2 cellular contexts compared by ENCODE assay signal in the genomic region with DNA sequence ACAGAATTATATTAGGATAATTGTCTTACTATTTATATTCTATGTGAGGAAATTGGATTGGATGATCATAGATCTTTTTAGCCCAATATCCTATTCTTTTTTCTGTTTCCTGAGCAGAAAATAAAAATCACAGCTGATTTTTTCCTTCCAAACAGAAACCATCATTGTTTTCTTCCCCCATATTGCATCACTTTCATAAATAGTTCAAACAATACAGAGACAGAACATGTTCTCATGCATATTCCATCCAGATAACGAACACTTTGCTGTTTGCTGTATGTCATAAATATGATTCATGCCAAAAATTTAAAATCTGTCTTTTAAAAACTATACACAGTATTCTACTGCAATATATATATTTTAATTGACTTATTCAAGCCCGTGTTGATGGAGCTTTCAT.
TF ChIP-seq lines count a peak whose summit lies in the region.

No MANE protein-coding gene starts in this region.

TF ChIP-seq in IMR-90, 13 proteins besides CTCF, POLR2A, EP300 and RAD21:
- TF ChIP-seq MAFK (IDR thresholded peaks at IDR 0.05; ENCODE audit: low read depth, low read length) (no peak), NFE2L2 (IDR thresholded peaks at IDR 0.05; ENCODE audit: low read depth, low read length) (no peak), CEBPB (IDR thresholded peaks at IDR 0.05; ENCODE audit: low read depth, low read length) (peak; percentile 45; the same call in 1 of the 2 replicates), MXI1 (IDR thresholded peaks at IDR 0.05; ENCODE audit: borderline replicate concordance, low read depth, low read length) (no peak), MAZ (IDR thresholded peaks at IDR 0.05; ENCODE audit: borderline replicate concordance, low read depth, low read length) (no peak)
- TF ChIP-seq, protein P1, sequence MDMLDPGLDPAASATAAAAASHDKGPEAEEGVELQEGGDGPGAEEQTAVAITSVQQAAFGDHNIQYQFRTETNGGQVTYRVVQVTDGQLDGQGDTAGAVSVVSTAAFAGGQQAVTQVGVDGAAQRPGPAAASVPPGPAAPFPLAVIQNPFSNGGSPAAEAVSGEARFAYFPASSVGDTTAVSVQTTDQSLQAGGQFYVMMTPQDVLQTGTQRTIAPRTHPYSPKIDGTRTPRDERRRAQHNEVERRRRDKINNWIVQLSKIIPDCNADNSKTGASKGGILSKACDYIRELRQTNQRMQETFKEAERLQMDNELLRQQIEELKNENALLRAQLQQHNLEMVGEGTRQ (IDR thresholded peaks at IDR 0.05; ENCODE audit: low read depth, low read length), result no peak

TF ChIP-seq in K562, 482 proteins besides CTCF, POLR2A, EP300 and RAD21:
- no peak for TF ChIP-seq ASH1L (IDR thresholded peaks at IDR 0.05; ENCODE audit: borderline replicate concordance, low read depth, partially characterized antibody)
- TF ChIP-seq ZNF766 (CRISPR knock-in tag; conservative IDR thresholded peaks at IDR 0.05), result no peak
- no peak for TF ChIP-seq SMC3 (conservative IDR thresholded peaks at IDR 0.05; ENCODE audit: insufficient read depth, low read depth, low read length)
- no peak for TF ChIP-seq ZNF707 (CRISPR knock-in tag; conservative IDR thresholded peaks at IDR 0.05)
- TF ChIP-seq, protein P2, sequence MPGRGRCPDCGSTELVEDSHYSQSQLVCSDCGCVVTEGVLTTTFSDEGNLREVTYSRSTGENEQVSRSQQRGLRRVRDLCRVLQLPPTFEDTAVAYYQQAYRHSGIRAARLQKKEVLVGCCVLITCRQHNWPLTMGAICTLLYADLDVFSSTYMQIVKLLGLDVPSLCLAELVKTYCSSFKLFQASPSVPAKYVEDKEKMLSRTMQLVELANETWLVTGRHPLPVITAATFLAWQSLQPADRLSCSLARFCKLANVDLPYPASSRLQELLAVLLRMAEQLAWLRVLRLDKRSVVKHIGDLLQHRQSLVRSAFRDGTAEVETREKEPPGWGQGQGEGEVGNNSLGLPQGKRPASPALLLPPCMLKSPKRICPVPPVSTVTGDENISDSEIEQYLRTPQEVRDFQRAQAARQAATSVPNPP (IDR thresholded peaks at IDR 0.05; ENCODE audit: borderline replicate concordance, insufficient read depth, insufficient read length), result no peak
- TF ChIP-seq, protein P3, sequence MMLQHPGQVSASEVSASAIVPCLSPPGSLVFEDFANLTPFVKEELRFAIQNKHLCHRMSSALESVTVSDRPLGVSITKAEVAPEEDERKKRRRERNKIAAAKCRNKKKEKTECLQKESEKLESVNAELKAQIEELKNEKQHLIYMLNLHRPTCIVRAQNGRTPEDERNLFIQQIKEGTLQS (IDR thresholded peaks at IDR 0.05), result peak; percentile 76
- TF ChIP-seq, protein P3 (CRISPR knock-in tag; conservative IDR thresholded peaks at IDR 0.05), result no peak
- no peak for TF ChIP-seq CEBPG (CRISPR knock-in tag; IDR thresholded peaks at IDR 0.05)
- TF ChIP-seq CEBPG (tag; conservative IDR thresholded peaks at IDR 0.05 in 1 of 2, IDR thresholded peaks at IDR 0.05 in 1 of 2), result peak; percentile 72 to 75; a peak in 3 of 4 replicates
- TF ChIP-seq CEBPB (tag; IDR thresholded peaks at IDR 0.05), result peak; percentile 37; the same call in 1 of the 2 replicates
TF ChIP-seq in K562: peak in this region for 3.
